1 cellular context compared by ENCODE assay signal in genomic region chr12:123389560-123390351, GRCh38.
A peak's percentile ranks its signal among the peaks of the same experiment; 100 is the strongest.
TF ChIP-seq lines count a peak whose summit lies in the region.

No MANE protein-coding gene starts in this region.

TF ChIP-seq in HEK293, 187 proteins besides CTCF, POLR2A, EP300 and RAD21 (continued from another document and continues in another):
- no peak for TF ChIP-seq ZBTB6 (tag by site-specific recombination; IDR thresholded peaks at IDR 0.05)
- no peak for TF ChIP-seq ZNF214 (tag by site-specific recombination; IDR thresholded peaks at IDR 0.05; ENCODE audit: borderline replicate concordance)
- no peak for TF ChIP-seq ZNF558 (tag by site-specific recombination; IDR thresholded peaks at IDR 0.05)
- TF ChIP-seq IKZF3 (tag by site-specific recombination; IDR thresholded peaks at IDR 0.05), result no peak
- no peak for TF ChIP-seq SALL2 (tag by site-specific recombination; IDR thresholded peaks at IDR 0.05; ENCODE audit: borderline replicate concordance)
- TF ChIP-seq BCL11A (tag by site-specific recombination; IDR thresholded peaks at IDR 0.05; ENCODE audit: low read depth), result no peak
- TF ChIP-seq KLF10 (tag by site-specific recombination; IDR thresholded peaks at IDR 0.05), result no peak
- TF ChIP-seq ZNF623 (tag by site-specific recombination; IDR thresholded peaks at IDR 0.05), result no peak
- no peak for TF ChIP-seq ZNF704 (tag by site-specific recombination; IDR thresholded peaks at IDR 0.05)
- TF ChIP-seq ZXDB (tag by site-specific recombination; IDR thresholded peaks at IDR 0.05), result no peak
- TF ChIP-seq KLF7 (tag by site-specific recombination; IDR thresholded peaks at IDR 0.05; ENCODE audit: borderline replicate concordance), result peak; percentile 46; the same call in 1 of the 2 replicates
- no peak for TF ChIP-seq ZNF555 (tag by site-specific recombination; conservative IDR thresholded peaks at IDR 0.05)
- TF ChIP-seq ZNF580 (tag by site-specific recombination; IDR thresholded peaks at IDR 0.05), result no peak
- 0 out of 2 replicates have a peak, but pooled peaks have one; percentile 45 for TF ChIP-seq ZNF692 (tag by site-specific recombination; IDR thresholded peaks at IDR 0.05)
- peak; percentile 48; the same call in 1 of the 2 replicates for TF ChIP-seq KLF8 (tag by site-specific recombination; IDR thresholded peaks at IDR 0.05)
- TF ChIP-seq ZNF621 (tag by site-specific recombination; IDR thresholded peaks at IDR 0.05), result no peak
- TF ChIP-seq ZNF639 (tag by site-specific recombination; IDR thresholded peaks at IDR 0.05), result no peak
- TF ChIP-seq ZNF140 (tag by site-specific recombination; IDR thresholded peaks at IDR 0.05), result no peak
- no peak for TF ChIP-seq ZNF366 (tag by site-specific recombination; conservative IDR thresholded peaks at IDR 0.05)
- no peak for TF ChIP-seq TSHZ1 (tag by site-specific recombination; IDR thresholded peaks at IDR 0.05; ENCODE audit: borderline replicate concordance)
- TF ChIP-seq ZNF768 (tag by site-specific recombination; IDR thresholded peaks at IDR 0.05), result no peak
- TF ChIP-seq ZBTB10 (tag by site-specific recombination; IDR thresholded peaks at IDR 0.05), result no peak
- TF ChIP-seq ZNF175 (tag by site-specific recombination; IDR thresholded peaks at IDR 0.05), result no peak
- TF ChIP-seq ZBTB7A (tag by site-specific recombination; IDR thresholded peaks at IDR 0.05; ENCODE audit: low read depth), result no peak
- no peak for TF ChIP-seq ZNF26 (tag by site-specific recombination; IDR thresholded peaks at IDR 0.05)
- no peak for TF ChIP-seq KLF16 (tag by site-specific recombination; IDR thresholded peaks at IDR 0.05)
- no peak for TF ChIP-seq ZNF510 (tag by site-specific recombination; IDR thresholded peaks at IDR 0.05; ENCODE audit: insufficient replicate concordance)
- TF ChIP-seq ZNF785 (tag by site-specific recombination; IDR thresholded peaks at IDR 0.05), result no peak
- TF ChIP-seq PATZ1 (tag by site-specific recombination; IDR thresholded peaks at IDR 0.05), result peak; percentile 52
- TF ChIP-seq BCL11B (tag by site-specific recombination; IDR thresholded peaks at IDR 0.05; ENCODE audit: low read depth), result no peak
- no peak for TF ChIP-seq ZNF518A (tag by site-specific recombination; conservative IDR thresholded peaks at IDR 0.05; ENCODE audit: low read depth)
- TF ChIP-seq ZNF280C (tag by site-specific recombination; IDR thresholded peaks at IDR 0.05), result no peak
- TF ChIP-seq ZNF701 (tag by site-specific recombination; IDR thresholded peaks at IDR 0.05), result no peak
